1 cellular context compared by ENCODE assay signal in the genomic region with DNA sequence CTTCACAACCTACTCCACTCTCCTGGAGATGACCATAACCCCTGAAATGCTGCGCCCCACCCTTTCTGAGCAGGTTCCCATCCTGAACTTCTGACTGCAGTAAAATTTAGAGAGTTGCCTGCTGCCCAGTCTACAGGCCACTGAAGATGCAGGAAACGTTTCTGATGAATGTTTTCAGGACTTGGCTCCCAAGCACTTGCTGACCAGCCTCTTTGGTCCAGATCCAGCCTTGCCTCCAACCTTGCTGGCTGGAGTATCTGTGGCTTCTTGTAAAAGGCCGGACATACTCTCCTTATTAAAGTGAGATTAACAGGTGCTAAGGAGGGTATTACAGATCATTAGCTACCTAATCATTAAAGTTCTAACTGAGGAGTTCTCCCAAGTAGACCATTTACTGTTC.
TF ChIP-seq lines count a peak whose summit lies in the region.

No MANE protein-coding gene starts in this region.

TF ChIP-seq in IMR-90, 13 proteins besides CTCF, POLR2A, EP300 and RAD21 (continued from another document):
- no peak for TF ChIP-seq CHD1 (IDR thresholded peaks at IDR 0.05; ENCODE audit: low read depth, low read length)
- no peak for TF ChIP-seq MXI1 (IDR thresholded peaks at IDR 0.05; ENCODE audit: borderline replicate concordance, low read depth, low read length)
- no peak for TF ChIP-seq FOS (IDR thresholded peaks at IDR 0.05; ENCODE audit: low read depth, low read length)
- no peak for TF ChIP-seq RFX5 (IDR thresholded peaks at IDR 0.05; ENCODE audit: low read depth, low read length)
- TF ChIP-seq, protein P1, sequence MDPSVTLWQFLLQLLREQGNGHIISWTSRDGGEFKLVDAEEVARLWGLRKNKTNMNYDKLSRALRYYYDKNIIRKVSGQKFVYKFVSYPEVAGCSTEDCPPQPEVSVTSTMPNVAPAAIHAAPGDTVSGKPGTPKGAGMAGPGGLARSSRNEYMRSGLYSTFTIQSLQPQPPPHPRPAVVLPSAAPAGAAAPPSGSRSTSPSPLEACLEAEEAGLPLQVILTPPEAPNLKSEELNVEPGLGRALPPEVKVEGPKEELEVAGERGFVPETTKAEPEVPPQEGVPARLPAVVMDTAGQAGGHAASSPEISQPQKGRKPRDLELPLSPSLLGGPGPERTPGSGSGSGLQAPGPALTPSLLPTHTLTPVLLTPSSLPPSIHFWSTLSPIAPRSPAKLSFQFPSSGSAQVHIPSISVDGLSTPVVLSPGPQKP (IDR thresholded peaks at IDR 0.05; ENCODE audit: borderline replicate concordance, low read depth, low read length): no peak
- no peak for TF ChIP-seq BHLHE40 (IDR thresholded peaks at IDR 0.05; ENCODE audit: low read depth, low read length)
- no peak for TF ChIP-seq MAZ (IDR thresholded peaks at IDR 0.05; ENCODE audit: borderline replicate concordance, low read depth, low read length)
